12 cellular contexts compared by ENCODE assay signal in genomic region chr1:92903765-92904164, GRCh38.
"Had no signal": no experiment of that assay in that cellular context is flagged by ENCODE, and none has a peak within 500 bp of the region (broad histone marks: within the 10 kb centered on the region; RNA-seq: fewer than 3 reads in every experiment).

No MANE protein-coding gene starts in this region.

- H3K4me3 Mint-ChIP-seq: activated CD4-positive, alpha-beta memory T cell treated with anti-CD3 and anti-CD28 coated beads for 36 hours; endodermal cell had no signal

- H3K27ac ChIP-seq: pancreas, thoracic aorta, upper lobe of right lung had no signal

- ATAC-seq: sciatic nerve, upper lobe of right lung had no signal

- H3K9me3 Mint-ChIP-seq: endodermal cell had no signal

- H3K27me3 Mint-ChIP-seq: activated CD4-positive, alpha-beta memory T cell treated with anti-CD3 and anti-CD28 coated beads for 36 hours had no signal

- H3K36me3 ChIP-seq: pancreas, thoracic aorta, upper lobe of right lung had no signal

- H3K27ac Mint-ChIP-seq: activated CD4-positive, alpha-beta memory T cell treated with anti-CD3 and anti-CD28 coated beads for 36 hours; endodermal cell had no signal

- DNase-seq: activated CD4-positive, alpha-beta memory T cell treated with anti-CD3 and anti-CD28 coated beads for 36 hours; activated CD4-positive, CD25-positive, alpha-beta regulatory T cell; activated gamma-delta T cell treated with Interleukin-2 at 50 U/mL for 16 hours; activated T-cell treated with anti-CD3 and anti-CD28 coated beads, Interleukin-2, amount 50 U/mL, for 48 hours; dorsolateral prefrontal cortex; endodermal cell; head of caudate nucleus; midbrain; pancreas; upper lobe of right lung had no signal

- H3K4me1 Mint-ChIP-seq: endodermal cell had no signal

- H3K9me3 ChIP-seq: pancreas, upper lobe of right lung had no signal

- H3K27me3 ChIP-seq: dorsolateral prefrontal cortex, pancreas, upper lobe of right lung had no signal
